8 cellular contexts compared by ENCODE assay signal in the genomic region with DNA sequence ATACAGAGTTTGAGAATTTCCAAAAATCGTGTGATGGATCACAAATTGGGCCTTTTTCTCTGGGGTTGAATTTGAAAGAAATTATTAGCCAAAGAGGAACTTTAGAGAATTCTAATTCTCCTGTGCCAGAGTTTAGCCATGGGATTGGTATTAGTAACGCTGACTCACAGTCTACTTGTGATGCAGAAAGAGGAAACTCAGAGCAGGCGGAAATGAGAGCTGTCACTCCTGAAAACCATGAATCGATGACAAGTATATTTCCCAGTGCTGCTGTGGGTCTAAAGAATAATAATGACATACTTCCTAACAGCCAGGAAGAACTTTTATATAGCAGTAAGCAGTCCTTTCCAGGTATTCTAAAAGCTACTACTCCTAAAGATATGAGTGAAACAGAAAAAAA.
DNase-seq lines count a peak whose midpoint lies in the region; ATAC-seq and TF ChIP-seq lines count a peak whose summit lies in the region.

No MANE protein-coding gene starts in this region.

- H3K27me3 Mint-ChIP-seq in activated naive CD4-positive, alpha-beta T cell treated with anti-CD3 and anti-CD28 coated beads, Interleukin-2, amount 50 U/mL, for 24 hours = no peaks in the 10 kb centered on the region
- no peaks in the 10 kb centered on the region for H3K27me3 Mint-ChIP-seq in chondrocyte (ENCODE audit: low read depth)

- peaks cover 12% of the 10 kb centered on the region for H3K36me3 Mint-ChIP-seq in activated naive CD4-positive, alpha-beta T cell treated with anti-CD3 and anti-CD28 coated beads, Interleukin-2, amount 50 U/mL, for 24 hours
- peaks cover 7% of the 10 kb centered on the region for H3K36me3 Mint-ChIP-seq in chondrocyte (ENCODE audit: low read depth)

- ATAC-seq in GM19351 (IDR thresholded peaks at IDR 0.05; ENCODE audit: unreplicated experiment) (no peak), HG02763 (IDR thresholded peaks at IDR 0.05; ENCODE audit: unreplicated experiment) (no peak)

- TF ChIP-seq CTCF in chondrocyte (IDR thresholded peaks at IDR 0.05) (no peak), GM13976 (IDR thresholded peaks at IDR 0.05; ENCODE audit: borderline replicate concordance, control extremely low read depth, extremely low read depth, insufficient read depth, missing control alignments) (no peak)

- H3K4me3 Mint-ChIP-seq in activated naive CD4-positive, alpha-beta T cell treated with anti-CD3 and anti-CD28 coated beads, Interleukin-2, amount 50 U/mL, for 24 hours = peak overlapping the region; percentile 52
- peak overlapping the region; percentile 3 for H3K4me3 Mint-ChIP-seq in chondrocyte (ENCODE audit: unreplicated experiment)

- DNase-seq in activated naive CD4-positive, alpha-beta T cell (lab: John Stamatoyannopoulos, UW) = no peak
- peak; percentile 91 for DNase-seq in MV-4-11 (lab: John Stamatoyannopoulos, UW)
- DNase-seq in chondrocyte (ENCODE audit: low spot score) = no peak
- peak; percentile 87 for DNase-seq in pulmonary artery endothelial cell (ENCODE audit: low read depth, low spot score)
- no peak for DNase-seq in GM13976 (ENCODE audit: low spot score)

- in situ Hi-C loops in GM13976 (cut with MboI; ENCODE audit: low sequenced_read_pairs, unreplicated experiment) = no loop called here

- H3K9me3 Mint-ChIP-seq in activated naive CD4-positive, alpha-beta T cell treated with anti-CD3 and anti-CD28 coated beads, Interleukin-2, amount 50 U/mL, for 24 hours = peaks cover 5% of the 10 kb centered on the region
- H3K9me3 Mint-ChIP-seq in chondrocyte (ENCODE audit: low read depth) = no peaks in the 10 kb centered on the region

- H3K4me1 Mint-ChIP-seq in activated naive CD4-positive, alpha-beta T cell treated with anti-CD3 and anti-CD28 coated beads, Interleukin-2, amount 50 U/mL, for 24 hours = peaks cover 65% of the 10 kb centered on the region
- H3K4me1 Mint-ChIP-seq in chondrocyte (ENCODE audit: low read depth) = peaks cover 14% of the 10 kb centered on the region

- peak overlapping the region; percentile 88 for H3K27ac Mint-ChIP-seq in activated naive CD4-positive, alpha-beta T cell treated with anti-CD3 and anti-CD28 coated beads, Interleukin-2, amount 50 U/mL, for 24 hours
- peak overlapping the region; percentile 71 for H3K27ac Mint-ChIP-seq in chondrocyte (ENCODE audit: unreplicated experiment)

Comparison
In these comparisons a context has a peak if more than half of its experiments do, and no peak if none do; other contexts are left out.
1. DNase-seq: peak in MV-4-11 (single experiment) and pulmonary artery endothelial cell (single experiment); none in activated naive CD4-positive, alpha-beta T cell (0 of 4), chondrocyte (single experiment) and GM13976 (single experiment).